ENCODE assay signal across 9 cellular contexts in the genomic region with DNA sequence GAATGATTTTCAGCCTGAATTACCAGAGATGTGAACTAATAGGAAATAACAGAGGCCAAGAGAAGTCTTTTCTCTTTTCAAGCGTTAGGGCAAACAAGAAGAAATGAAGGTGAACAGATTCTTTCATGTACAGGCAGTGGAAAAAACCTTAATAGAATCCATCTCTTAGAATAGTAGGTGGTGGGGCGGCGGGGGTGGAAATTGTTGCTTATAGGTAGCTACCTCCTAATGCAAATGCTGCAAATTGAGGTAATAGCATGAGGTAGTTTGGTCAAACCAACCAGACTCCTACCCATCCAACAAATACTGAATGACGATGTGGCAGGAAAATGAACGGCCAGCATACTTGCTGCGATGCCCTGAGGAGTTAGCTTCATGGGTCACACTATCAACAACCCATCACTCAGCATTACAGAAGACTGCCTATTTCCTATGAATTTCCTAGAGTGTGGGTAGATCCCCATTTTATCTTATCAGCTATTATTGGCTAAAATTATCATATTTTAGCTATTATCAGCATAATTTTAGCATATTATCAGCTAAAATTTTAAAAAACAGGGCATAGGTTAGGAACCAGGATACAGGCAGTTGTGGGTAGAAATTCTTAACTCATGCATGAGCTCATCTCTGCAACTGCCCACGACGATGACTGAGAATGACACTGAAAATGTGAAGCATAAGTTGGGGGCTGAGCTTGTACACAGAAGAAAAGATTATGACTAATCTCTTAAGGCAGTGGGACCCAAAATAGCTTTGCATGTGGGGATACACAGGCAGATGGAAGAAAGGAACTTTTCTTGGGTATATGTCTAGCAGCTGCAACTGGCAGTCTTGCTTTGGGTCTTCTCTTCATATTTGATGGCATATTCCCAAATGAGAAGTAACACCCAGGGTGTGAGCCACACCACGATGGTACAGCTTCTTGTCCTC.
DNase-seq lines count a peak whose midpoint lies in the region; ATAC-seq and TF ChIP-seq lines count a peak whose summit lies in the region.
"Had no signal": no experiment of that assay in that cellular context is flagged by ENCODE, and none has a peak within 500 bp of the region (broad histone marks: within the 10 kb centered on the region; RNA-seq: fewer than 3 reads in every experiment).

No MANE protein-coding gene starts in this region.

- WGBS in spleen, 5 donors, result 86 to 90% (median 86%) methylated on average over 9 of the region's 9 CpGs

- H3K27me3 ChIP-seq in lower lobe of right lung (ENCODE audit: low read depth) (no peaks in the 10 kb centered on the region), spleen (replicated peaks in 1 of 7) (no peaks in the 10 kb centered on the region)

- peaks cover 95% of the 10 kb centered on the region for H3K36me3 ChIP-seq in lower lobe of right lung
- H3K36me3 ChIP-seq in spleen, result peaks cover 14 to 100% (median 91%) of the 10 kb centered on the region in 6 donors

- H3K9me3 ChIP-seq in lower lobe of right lung, result no peaks in the 10 kb centered on the region
- no peaks in the 10 kb centered on the region for H3K9me3 ChIP-seq in spleen

- TF ChIP-seq POLR2A in spleen (IDR thresholded peaks at IDR 0.05), result no peak

- H3K4me1 ChIP-seq in lower lobe of right lung (no peaks in the 10 kb centered on the region), spleen (peaks cover 0 to 8% (median under 1%) of the 10 kb centered on the region in 6 donors)

- H3K4me1 Mint-ChIP-seq in activated CD8-positive, alpha-beta memory T cell treated with anti-CD3 and anti-CD28 coated beads, Interleukin-2, amount 10 ng/mL, durations not matched to agents 7 days and 5 days, result peaks cover 24% of the 10 kb centered on the region
- H3K4me1 Mint-ChIP-seq in activated naive CD8-positive, alpha-beta T cell (ENCODE audit: low read depth), result peaks cover 25% of the 10 kb centered on the region

- H3K4me3 ChIP-seq in lower lobe of right lung (no peak overlapping the region), spleen (no peak overlapping the region)

- intact Hi-C loops in lower lobe of right lung (cut with DNase I), result no loop called here
- intact Hi-C loops in spleen (cut with DNase I; ENCODE audit: low total_unique reads), result no loop called here

- H3K27ac Mint-ChIP-seq in activated CD8-positive, alpha-beta memory T cell treated with anti-CD3 and anti-CD28 coated beads, Interleukin-2, amount 10 ng/mL, durations not matched to agents 7 days and 5 days, result peak overlapping the region; percentile 20
- H3K27ac Mint-ChIP-seq in activated naive CD8-positive, alpha-beta T cell, result peak overlapping the region; percentile 91

- ATAC-seq in activated CD8-positive, alpha-beta memory T cell treated with anti-CD3 and anti-CD28 coated beads, Interleukin-2, amount 10 ng/mL, durations not matched to agents 7 days and 5 days, result peak; percentile 91
- peak; percentile 75 for ATAC-seq in HG03064 (IDR thresholded peaks at IDR 0.05; ENCODE audit: low read depth, unreplicated experiment)
- ATAC-seq in lower lobe of right lung, result no peak

- peaks cover 59% of the 10 kb centered on the region for H3K36me3 Mint-ChIP-seq in activated CD8-positive, alpha-beta memory T cell treated with anti-CD3 and anti-CD28 coated beads, Interleukin-2, amount 10 ng/mL, durations not matched to agents 7 days and 5 days
- H3K36me3 Mint-ChIP-seq in activated naive CD8-positive, alpha-beta T cell, result peaks cover 27% of the 10 kb centered on the region

- H3K9me3 Mint-ChIP-seq in activated CD8-positive, alpha-beta memory T cell treated with anti-CD3 and anti-CD28 coated beads, Interleukin-2, amount 10 ng/mL, durations not matched to agents 7 days and 5 days (ENCODE audit: low read depth), result no peaks in the 10 kb centered on the region
- H3K9me3 Mint-ChIP-seq in activated naive CD8-positive, alpha-beta T cell (ENCODE audit: low read depth), result no peaks in the 10 kb centered on the region

- H3K27ac ChIP-seq in lower lobe of right lung (no peak overlapping the region), spleen (peak overlapping the region in 2 of 8 donors; percentile 16 to 59)

- H3K4me3 Mint-ChIP-seq in activated CD8-positive, alpha-beta memory T cell treated with anti-CD3 and anti-CD28 coated beads, Interleukin-2, amount 10 ng/mL, durations not matched to agents 7 days and 5 days, result no peak overlapping the region
- H3K4me3 Mint-ChIP-seq in activated naive CD8-positive, alpha-beta T cell, result peak overlapping the region; percentile 30

- CTCF ChIA-PET in activated CD8-positive, alpha-beta memory T cell treated with anti-CD3 and anti-CD28 coated beads, Interleukin-2, amount 10 ng/mL, durations not matched to agents 7 days and 5 days (lab: Charles Lee), result interaction anchor here (0.8 to 6.9 kb wide), 10 partner anchors 11 to 219 kb away, joined by 3 to 88 read pairs (median 4); no protein-coding TSS in a partner anchor

- DNase-seq in activated CD8-positive, alpha-beta memory T cell treated with anti-CD3 and anti-CD28 coated beads, Interleukin-2, amount 10 ng/mL, durations not matched to agents 7 days and 5 days, result peak; percentile 63
- no peak for DNase-seq in activated CD8-positive, alpha-beta memory T cell treated with anti-CD3 and anti-CD28 coated beads for 24 hours
- DNase-seq in stimulated activated CD4-positive, alpha-beta T cell treated with anti-CD3 and anti-CD28 coated beads, Interleukin-12 subunit alpha, Interleukin-12 subunit beta, amount 100 ng/mL, for 48 hours (ENCODE audit: low read depth in 2 of 3, low spot score in 1 of 3), result peak; percentile 22 to 55 (median 53)
- DNase-seq in activated gamma-delta T cell (lab: John Stamatoyannopoulos, UW) (no peak), lower lobe of right lung (no peak), spleen (no peak)
- DNase-seq: DND-41 had no signal

- no peak for TF ChIP-seq CTCF in lower lobe of right lung (IDR thresholded peaks at IDR 0.05)
- TF ChIP-seq CTCF in spleen (IDR thresholded peaks at IDR 0.05 in 8 of 11, conservative IDR thresholded peaks at IDR 0.05 in 3 of 11), result no peak

- no peaks in the 10 kb centered on the region for H3K27me3 Mint-ChIP-seq in activated CD8-positive, alpha-beta memory T cell treated with anti-CD3 and anti-CD28 coated beads, Interleukin-2, amount 10 ng/mL, durations not matched to agents 7 days and 5 days
- H3K27me3 Mint-ChIP-seq in activated naive CD8-positive, alpha-beta T cell, result no peaks in the 10 kb centered on the region

Comparison
In these comparisons a context has a peak if more than half of its experiments do, and no peak if none do; other contexts are left out.
1. DNase-seq: peak in activated CD8-positive, alpha-beta memory T cell treated with anti-CD3 and anti-CD28 coated beads, Interleukin-2, amount 10 ng/mL, durations not matched to agents 7 days and 5 days (single experiment) and stimulated activated CD4-positive, alpha-beta T cell treated with anti-CD3 and anti-CD28 coated beads, Interleukin-12 subunit alpha, Interleukin-12 subunit beta, amount 100 ng/mL, for 48 hours (3 of 3); none in activated CD8-positive, alpha-beta memory T cell treated with anti-CD3 and anti-CD28 coated beads for 24 hours (single experiment), activated gamma-delta T cell (single experiment), lower lobe of right lung (single experiment) and spleen (single experiment).
2. ATAC-seq: peak in activated CD8-positive, alpha-beta memory T cell treated with anti-CD3 and anti-CD28 coated beads, Interleukin-2, amount 10 ng/mL, durations not matched to agents 7 days and 5 days (single experiment) and HG03064 (single experiment); none in lower lobe of right lung (0 of 2).